ENCODE assay signal across 1 cellular context in the genomic region with DNA sequence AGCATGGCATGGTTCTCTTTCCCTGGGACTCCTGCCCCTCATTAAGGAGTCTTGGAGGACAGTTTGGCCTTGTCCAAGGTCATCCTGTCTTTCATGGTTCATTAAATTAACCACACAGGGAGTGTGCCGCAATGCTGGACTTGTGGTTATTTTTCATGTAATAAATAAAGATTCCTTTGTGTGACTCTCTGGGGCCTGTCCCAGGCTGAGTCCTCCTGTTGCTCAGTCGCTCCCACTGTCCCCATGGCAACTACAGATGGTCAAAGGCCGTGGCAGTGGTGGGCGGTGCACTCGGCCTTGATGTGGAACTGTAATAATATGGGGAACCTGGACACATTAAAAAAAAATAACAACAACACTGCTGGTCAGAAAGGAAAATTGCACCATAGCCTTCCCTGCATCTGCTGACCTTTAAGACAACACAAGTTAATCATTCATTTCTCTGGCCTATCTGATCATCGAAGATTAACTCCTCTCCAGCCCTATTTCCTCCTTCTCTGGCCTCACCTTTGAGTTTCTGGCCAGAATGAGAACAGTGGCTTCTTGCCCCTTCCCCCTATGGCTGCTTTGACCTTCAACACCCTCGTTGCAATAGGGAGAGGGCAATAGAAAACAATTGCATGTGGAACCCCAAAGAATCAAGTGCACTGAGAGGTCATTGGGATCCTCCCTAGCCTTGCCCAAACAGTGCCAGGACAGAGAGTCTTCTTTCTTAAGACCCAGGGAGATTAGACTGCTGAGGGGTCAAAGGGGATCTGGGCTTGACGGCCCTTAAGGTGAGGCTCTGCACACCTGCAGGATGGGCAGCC.
A peak's percentile ranks its signal among the peaks of the same experiment; 100 is the strongest.
TF ChIP-seq lines count a peak whose summit lies in the region.

No MANE protein-coding gene starts in this region.

TF ChIP-seq in HepG2, 621 proteins besides CTCF, POLR2A, EP300 and RAD21 (continued from another document and continues in another):
- TF ChIP-seq ZNF639 (CRISPR knock-in tag; conservative IDR thresholded peaks at IDR 0.05): peak; percentile 47
- peak; percentile 65; the same call in 1 of the 2 replicates for TF ChIP-seq NCOR1 (IDR thresholded peaks at IDR 0.05; ENCODE audit: borderline replicate concordance, low read length)
- peak; percentile 33; the same call in 1 of the 2 replicates for TF ChIP-seq EHMT2 (IDR thresholded peaks at IDR 0.05; ENCODE audit: borderline replicate concordance, low read depth, low read length)
- 0 out of 2 replicates have a peak, but pooled peaks have one; percentile 41 for TF ChIP-seq ZNF615 (CRISPR knock-in tag; IDR thresholded peaks at IDR 0.05; ENCODE audit: borderline replicate concordance)
- TF ChIP-seq ZNF407 (CRISPR knock-in tag; IDR thresholded peaks at IDR 0.05; ENCODE audit: not compliant biosample characterization): no peak
- peak; percentile 86 for TF ChIP-seq ISL2 (CRISPR knock-in tag; IDR thresholded peaks at IDR 0.05)
- TF ChIP-seq ZSCAN22 (CRISPR knock-in tag; IDR thresholded peaks at IDR 0.05): no peak
- no peak for TF ChIP-seq SP2 (CRISPR knock-in tag; IDR thresholded peaks at IDR 0.05)
- TF ChIP-seq RARA (CRISPR knock-in tag; IDR thresholded peaks at IDR 0.05): peak; percentile 53; the same call in 1 of the 2 replicates
- TF ChIP-seq, protein P1, sequence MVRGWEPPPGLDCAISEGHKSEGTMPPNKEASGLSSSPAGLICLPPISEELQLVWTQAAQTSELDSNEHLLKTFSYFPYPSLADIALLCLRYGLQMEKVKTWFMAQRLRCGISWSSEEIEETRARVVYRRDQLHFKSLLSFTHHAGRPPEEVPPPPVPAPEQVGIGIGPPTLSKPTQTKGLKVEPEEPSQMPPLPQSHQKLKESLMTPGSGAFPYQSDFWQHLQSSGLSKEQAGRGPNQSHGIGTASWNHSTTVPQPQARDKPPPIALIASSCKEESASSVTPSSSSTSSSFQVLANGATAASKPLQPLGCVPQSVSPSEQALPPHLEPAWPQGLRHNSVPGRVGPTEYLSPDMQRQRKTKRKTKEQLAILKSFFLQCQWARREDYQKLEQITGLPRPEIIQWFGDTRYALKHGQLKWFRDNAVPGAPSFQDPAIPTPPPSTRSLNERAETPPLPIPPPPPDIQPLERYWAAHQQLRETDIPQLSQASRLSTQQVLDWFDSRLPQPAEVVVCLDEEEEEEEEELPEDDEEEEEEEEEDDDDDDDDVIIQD (CRISPR knock-in tag; IDR thresholded peaks at IDR 0.05; ENCODE audit: low read depth): peak; percentile 56
- TF ChIP-seq KAT8 (CRISPR knock-in tag; IDR thresholded peaks at IDR 0.05): 0 out of 2 replicates have a peak, but pooled peaks have one; percentile 46
- TF ChIP-seq, protein P2, sequence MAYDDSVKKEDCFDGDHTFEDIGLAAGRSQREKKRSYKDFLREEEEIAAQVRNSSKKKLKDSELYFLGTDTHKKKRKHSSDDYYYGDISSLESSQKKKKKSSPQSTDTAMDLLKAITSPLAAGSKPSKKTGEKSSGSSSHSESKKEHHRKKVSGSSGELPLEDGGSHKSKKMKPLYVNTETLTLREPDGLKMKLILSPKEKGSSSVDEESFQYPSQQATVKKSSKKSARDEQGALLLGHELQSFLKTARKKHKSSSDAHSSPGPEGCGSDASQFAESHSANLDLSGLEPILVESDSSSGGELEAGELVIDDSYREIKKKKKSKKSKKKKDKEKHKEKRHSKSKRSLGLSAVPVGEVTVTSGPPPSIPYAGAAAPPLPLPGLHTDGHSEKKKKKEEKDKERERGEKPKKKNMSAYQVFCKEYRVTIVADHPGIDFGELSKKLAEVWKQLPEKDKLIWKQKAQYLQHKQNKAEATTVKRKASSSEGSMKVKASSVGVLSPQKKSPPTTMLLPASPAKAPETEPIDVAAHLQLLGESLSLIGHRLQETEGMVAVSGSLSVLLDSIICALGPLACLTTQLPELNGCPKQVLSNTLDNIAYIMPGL (CRISPR knock-in tag; IDR thresholded peaks at IDR 0.05; ENCODE audit: borderline replicate concordance in 1 of 2, low read depth in 1 of 2): peak in 1 of 2 experiments; percentile 15; a peak in 1 of 4 replicates
- no peak for TF ChIP-seq ZNF484 (CRISPR knock-in tag; IDR thresholded peaks at IDR 0.05; ENCODE audit: borderline replicate concordance, low read depth)
- TF ChIP-seq RNF2 (conservative IDR thresholded peaks at IDR 0.05; ENCODE audit: low read depth): no peak
- TF ChIP-seq, protein P3, sequence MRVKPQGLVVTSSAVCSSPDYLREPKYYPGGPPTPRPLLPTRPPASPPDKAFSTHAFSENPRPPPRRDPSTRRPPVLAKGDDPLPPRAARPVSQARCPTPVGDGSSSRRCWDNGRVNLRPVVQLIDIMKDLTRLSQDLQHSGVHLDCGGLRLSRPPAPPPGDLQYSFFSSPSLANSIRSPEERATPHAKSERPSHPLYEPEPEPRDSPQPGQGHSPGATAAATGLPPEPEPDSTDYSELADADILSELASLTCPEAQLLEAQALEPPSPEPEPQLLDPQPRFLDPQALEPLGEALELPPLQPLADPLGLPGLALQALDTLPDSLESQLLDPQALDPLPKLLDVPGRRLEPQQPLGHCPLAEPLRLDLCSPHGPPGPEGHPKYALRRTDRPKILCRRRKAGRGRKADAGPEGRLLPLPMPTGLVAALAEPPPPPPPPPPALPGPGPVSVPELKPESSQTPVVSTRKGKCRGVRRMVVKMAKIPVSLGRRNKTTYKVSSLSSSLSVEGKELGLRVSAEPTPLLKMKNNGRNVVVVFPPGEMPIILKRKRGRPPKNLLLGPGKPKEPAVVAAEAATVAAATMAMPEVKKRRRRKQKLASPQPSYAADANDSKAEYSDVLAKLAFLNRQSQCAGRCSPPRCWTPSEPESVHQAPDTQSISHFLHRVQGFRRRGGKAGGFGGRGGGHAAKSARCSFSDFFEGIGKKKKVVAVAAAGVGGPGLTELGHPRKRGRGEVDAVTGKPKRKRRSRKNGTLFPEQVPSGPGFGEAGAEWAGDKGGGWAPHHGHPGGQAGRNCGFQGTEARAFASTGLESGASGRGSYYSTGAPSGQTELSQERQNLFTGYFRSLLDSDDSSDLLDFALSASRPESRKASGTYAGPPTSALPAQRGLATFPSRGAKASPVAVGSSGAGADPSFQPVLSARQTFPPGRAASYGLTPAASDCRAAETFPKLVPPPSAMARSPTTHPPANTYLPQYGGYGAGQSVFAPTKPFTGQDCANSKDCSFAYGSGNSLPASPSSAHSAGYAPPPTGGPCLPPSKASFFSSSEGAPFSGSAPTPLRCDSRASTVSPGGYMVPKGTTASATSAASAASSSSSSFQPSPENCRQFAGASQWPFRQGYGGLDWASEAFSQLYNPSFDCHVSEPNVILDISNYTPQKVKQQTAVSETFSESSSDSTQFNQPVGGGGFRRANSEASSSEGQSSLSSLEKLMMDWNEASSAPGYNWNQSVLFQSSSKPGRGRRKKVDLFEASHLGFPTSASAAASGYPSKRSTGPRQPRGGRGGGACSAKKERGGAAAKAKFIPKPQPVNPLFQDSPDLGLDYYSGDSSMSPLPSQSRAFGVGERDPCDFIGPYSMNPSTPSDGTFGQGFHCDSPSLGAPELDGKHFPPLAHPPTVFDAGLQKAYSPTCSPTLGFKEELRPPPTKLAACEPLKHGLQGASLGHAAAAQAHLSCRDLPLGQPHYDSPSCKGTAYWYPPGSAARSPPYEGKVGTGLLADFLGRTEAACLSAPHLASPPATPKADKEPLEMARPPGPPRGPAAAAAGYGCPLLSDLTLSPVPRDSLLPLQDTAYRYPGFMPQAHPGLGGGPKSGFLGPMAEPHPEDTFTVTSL (CRISPR knock-in tag; IDR thresholded peaks at IDR 0.05; ENCODE audit: borderline replicate concordance): peak; percentile 54; the same call in 1 of the 2 replicates
- TF ChIP-seq, protein P4, sequence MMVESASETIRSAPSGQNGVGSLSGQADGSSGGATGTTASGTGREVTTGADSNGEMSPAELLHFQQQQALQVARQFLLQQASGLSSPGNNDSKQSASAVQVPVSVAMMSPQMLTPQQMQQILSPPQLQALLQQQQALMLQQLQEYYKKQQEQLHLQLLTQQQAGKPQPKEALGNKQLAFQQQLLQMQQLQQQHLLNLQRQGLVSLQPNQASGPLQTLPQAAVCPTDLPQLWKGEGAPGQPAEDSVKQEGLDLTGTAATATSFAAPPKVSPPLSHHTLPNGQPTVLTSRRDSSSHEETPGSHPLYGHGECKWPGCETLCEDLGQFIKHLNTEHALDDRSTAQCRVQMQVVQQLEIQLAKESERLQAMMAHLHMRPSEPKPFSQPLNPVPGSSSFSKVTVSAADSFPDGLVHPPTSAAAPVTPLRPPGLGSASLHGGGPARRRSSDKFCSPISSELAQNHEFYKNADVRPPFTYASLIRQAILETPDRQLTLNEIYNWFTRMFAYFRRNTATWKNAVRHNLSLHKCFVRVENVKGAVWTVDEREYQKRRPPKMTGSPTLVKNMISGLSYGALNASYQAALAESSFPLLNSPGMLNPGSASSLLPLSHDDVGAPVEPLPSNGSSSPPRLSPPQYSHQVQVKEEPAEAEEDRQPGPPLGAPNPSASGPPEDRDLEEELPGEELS (CRISPR knock-in tag; IDR thresholded peaks at IDR 0.05): peak; percentile 94
- TF ChIP-seq ZFYVE20 (CRISPR knock-in tag; IDR thresholded peaks at IDR 0.05; ENCODE audit: borderline replicate concordance, low read depth): no peak
- peak; percentile 97 for TF ChIP-seq ARID3A (IDR thresholded peaks at IDR 0.05; ENCODE audit: low read depth, low read length)
- TF ChIP-seq GZF1 (CRISPR knock-in tag; IDR thresholded peaks at IDR 0.05): no peak
- 0 out of 2 replicates have a peak, but pooled peaks have one; percentile 26 for TF ChIP-seq SOX13 (IDR thresholded peaks at IDR 0.05)
- TF ChIP-seq SOX13 (CRISPR knock-in tag; conservative IDR thresholded peaks at IDR 0.05 in 1 of 2, IDR thresholded peaks at IDR 0.05 in 1 of 2): peak in 1 of 2 experiments; percentile 83; a peak in 2 of 4 replicates
- TF ChIP-seq MZF1 (CRISPR knock-in tag; IDR thresholded peaks at IDR 0.05; ENCODE audit: borderline replicate concordance): no peak
- TF ChIP-seq PHF5A (CRISPR knock-in tag; IDR thresholded peaks at IDR 0.05; ENCODE audit: low read depth, unreplicated experiment): peak; percentile 25
- TF ChIP-seq SKI (IDR thresholded peaks at IDR 0.05; ENCODE audit: partially characterized antibody): peak; percentile 15
